Comparison of ENCODE assay signal across 1 cellular context in the genomic region with DNA sequence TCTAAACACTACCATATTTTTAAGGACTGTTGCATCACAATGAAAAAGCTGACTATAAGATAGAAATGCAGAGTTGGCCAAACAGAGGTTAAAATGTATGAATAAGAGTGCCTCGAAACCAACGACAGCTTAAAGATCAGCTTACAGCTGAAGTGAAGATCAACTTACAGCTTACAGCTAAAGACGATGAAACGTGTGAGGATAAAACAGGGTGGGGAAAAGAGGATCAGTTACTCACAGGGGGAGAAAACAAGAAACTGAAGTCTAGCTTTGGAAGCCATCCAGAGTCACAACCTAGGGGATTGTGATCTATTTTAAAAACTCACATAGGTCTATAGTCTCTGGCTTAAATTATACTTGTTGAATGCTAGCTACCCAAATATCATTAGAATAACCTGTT.
TF ChIP-seq lines count a peak whose summit lies in the region.

No MANE protein-coding gene starts in this region.

TF ChIP-seq in HEK293, 187 proteins besides CTCF, POLR2A, EP300 and RAD21 (continued from another document):
- TF ChIP-seq MZF1 (tag by site-specific recombination; IDR thresholded peaks at IDR 0.05; ENCODE audit: borderline replicate concordance) (peak; percentile 73; the same call in 1 of the 2 replicates), SCRT1 (tag by site-specific recombination; IDR thresholded peaks at IDR 0.05; ENCODE audit: borderline replicate concordance) (0 out of 2 replicates have a peak, but pooled peaks have one; percentile 23), ZNF585B (tag by site-specific recombination; IDR thresholded peaks at IDR 0.05) (no peak), HOXC10 (CRISPR knock-in tag; IDR thresholded peaks at IDR 0.05) (no peak)
- TF ChIP-seq, protein P1, sequence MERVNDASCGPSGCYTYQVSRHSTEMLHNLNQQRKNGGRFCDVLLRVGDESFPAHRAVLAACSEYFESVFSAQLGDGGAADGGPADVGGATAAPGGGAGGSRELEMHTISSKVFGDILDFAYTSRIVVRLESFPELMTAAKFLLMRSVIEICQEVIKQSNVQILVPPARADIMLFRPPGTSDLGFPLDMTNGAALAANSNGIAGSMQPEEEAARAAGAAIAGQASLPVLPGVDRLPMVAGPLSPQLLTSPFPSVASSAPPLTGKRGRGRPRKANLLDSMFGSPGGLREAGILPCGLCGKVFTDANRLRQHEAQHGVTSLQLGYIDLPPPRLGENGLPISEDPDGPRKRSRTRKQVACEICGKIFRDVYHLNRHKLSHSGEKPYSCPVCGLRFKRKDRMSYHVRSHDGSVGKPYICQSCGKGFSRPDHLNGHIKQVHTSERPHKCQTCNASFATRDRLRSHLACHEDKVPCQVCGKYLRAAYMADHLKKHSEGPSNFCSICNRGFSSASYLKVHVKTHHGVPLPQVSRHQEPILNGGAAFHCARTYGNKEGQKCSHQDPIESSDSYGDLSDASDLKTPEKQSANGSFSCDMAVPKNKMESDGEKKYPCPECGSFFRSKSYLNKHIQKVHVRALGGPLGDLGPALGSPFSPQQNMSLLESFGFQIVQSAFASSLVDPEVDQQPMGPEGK (tag by site-specific recombination; IDR thresholded peaks at IDR 0.05): no peak
TF ChIP-seq in HEK293: peak in this region for 5.
